21 cellular contexts compared by ENCODE assay signal in genomic region chr6:163872335-163872734, GRCh38.
DNase-seq lines count a peak whose midpoint lies in the region; ATAC-seq and TF ChIP-seq lines count a peak whose summit lies in the region.
"Had no signal": no experiment of that assay in that cellular context is flagged by ENCODE, and none has a peak within 500 bp of the region (broad histone marks: within the 10 kb centered on the region; RNA-seq: fewer than 3 reads in every experiment).

No MANE protein-coding gene starts in this region.

- H2BK5ac ChIP-seq in mesenchymal stem cell (ENCODE audit: low read depth, low read length, poor library complexity, severe bottlenecking), result no peak overlapping the region

- no peak for TF ChIP-seq CTCF in cardiac fibroblast (IDR thresholded peaks at IDR 0.05; ENCODE audit: low read depth, low read length)

- H3K27ac ChIP-seq in mesenchymal stem cell (ENCODE audit: low read length, poor library complexity, severe bottlenecking), result no peak overlapping the region
- H3K27ac ChIP-seq: heart right ventricle, Peyer's patch had no signal

- H3K79me1 ChIP-seq in mesenchymal stem cell (replicated peaks; ENCODE audit: low read length, poor library complexity, severe bottlenecking), result no peaks in the 10 kb centered on the region

- H4K91ac ChIP-seq in mesenchymal stem cell (ENCODE audit: low read length), result no peak overlapping the region

- WGBS in mesenchymal stem cell, result 84% methylated on average over 5 of the region's 6 CpGs

- no peak overlapping the region for H2BK120ac ChIP-seq in mesenchymal stem cell (ENCODE audit: low read depth, low read length)

- no peak overlapping the region for H4K8ac ChIP-seq in mesenchymal stem cell (ENCODE audit: low read length)

- H3K23ac ChIP-seq in mesenchymal stem cell (ENCODE audit: low read length in 2 of 2), result no peak overlapping the region

- H3K4me2 ChIP-seq in mesenchymal stem cell (ENCODE audit: low read length, poor library complexity, severe bottlenecking), result no peak overlapping the region

- H2AK5ac ChIP-seq in mesenchymal stem cell (ENCODE audit: low read length, severe bottlenecking), result no peak overlapping the region

- H2BK12ac ChIP-seq in mesenchymal stem cell (ENCODE audit: low read length in 2 of 2), result no peak overlapping the region

- H2BK15ac ChIP-seq in mesenchymal stem cell (ENCODE audit: low read depth, poor library complexity, severe bottlenecking), result no peak overlapping the region

- no peak overlapping the region for H3K14ac ChIP-seq in mesenchymal stem cell (ENCODE audit: low read length in 2 of 2)

- peak overlapping the region; percentile 38 for H3K9ac ChIP-seq in mesenchymal stem cell (ENCODE audit: low read length)

- H3K4ac ChIP-seq in mesenchymal stem cell (ENCODE audit: low read depth in 1 of 2, low read length in 2 of 2), result no peak overlapping the region

- no peaks in the 10 kb centered on the region for H3K4me1 ChIP-seq in mesenchymal stem cell (ENCODE audit: control insufficient read depth, insufficient read depth, low read depth, low read length)
- H3K4me1 ChIP-seq: heart right ventricle, Peyer's patch had no signal

- no peak overlapping the region for H3K4me3 ChIP-seq in cardiac fibroblast (replicated peaks in 1 of 2; ENCODE audit: low read depth in 2 of 2, low read length in 2 of 2)
- H3K4me3 ChIP-seq in mesenchymal stem cell (ENCODE audit: insufficient read depth in 1 of 2, low read depth in 1 of 2, low read length in 2 of 2), result no peak overlapping the region
- H3K4me3 ChIP-seq: heart right ventricle, Peyer's patch had no signal

- H3K36me3 ChIP-seq in mesenchymal stem cell (ENCODE audit: control insufficient read depth in 1 of 2, insufficient read depth in 2 of 2, low read depth in 1 of 2, low read length in 2 of 2), result no peaks in the 10 kb centered on the region
- H3K36me3 ChIP-seq: heart right ventricle, Peyer's patch had no signal

- no peak overlapping the region for H3K18ac ChIP-seq in mesenchymal stem cell (ENCODE audit: low read depth in 1 of 2, low read length in 2 of 2)

- DNase-seq in AG08396 (ENCODE audit: low spot score) (peak; percentile 41), LHCN-M2 (ENCODE audit: low read depth) (peak; percentile 18), cardiac fibroblast (ENCODE audit: low read depth in 2 of 2) (peak; percentile 77 to 92), mesenchymal stem cell (peak; percentile 14), H4 (ENCODE audit: low spot score) (no peak), NCI-H1048 (lab: John Stamatoyannopoulos, UW) (no peak)
- DNase-seq: activated CD4-positive, alpha-beta memory T cell treated with anti-CD3 and anti-CD28 coated beads for 36 hours; activated naive CD8-positive, alpha-beta T cell treated with anti-CD3 and anti-CD28 coated beads, Interleukin-2, amount 50 U/mL, for 24 hours; activated T-cell treated with anti-CD3 and anti-CD28 coated beads, Interleukin-2, amount 50 U/mL, for 72 hours; Calu3; heart right ventricle; KBM-7; kidney; mesendoderm; NCI-H1417; NCI-H2171; NCI-H82; Peyer's patch; SW 1271 had no signal

- no peak for ATAC-seq in HG03520 (IDR thresholded peaks at IDR 0.05; ENCODE audit: unreplicated experiment)
- ATAC-seq in GM18870 (IDR thresholded peaks at IDR 0.05; ENCODE audit: unreplicated experiment), result no peak
- ATAC-seq: activated naive CD8-positive, alpha-beta T cell treated with anti-CD3 and anti-CD28 coated beads, Interleukin-2, amount 50 U/mL, for 24 hours; activated T-cell treated with anti-CD3 and anti-CD28 coated beads, Interleukin-2, amount 50 U/mL, for 72 hours; heart right ventricle had no signal

- no peak overlapping the region for H2AFZ ChIP-seq in mesenchymal stem cell (ENCODE audit: low read depth, low read length)

- H3K9me3 ChIP-seq in mesenchymal stem cell (ENCODE audit: control insufficient read depth, low read length), result no peaks in the 10 kb centered on the region
- H3K9me3 ChIP-seq: heart right ventricle, Peyer's patch had no signal

- no peaks in the 10 kb centered on the region for H3K27me3 ChIP-seq in mesenchymal stem cell (ENCODE audit: control insufficient read depth in 1 of 2, insufficient read depth in 1 of 2, low read length in 2 of 2)
- H3K27me3 ChIP-seq: heart right ventricle, Peyer's patch had no signal

Comparison
In these comparisons a context has a peak if more than half of its experiments do, and no peak if none do; other contexts are left out.
1. DNase-seq: peak in AG08396 (single experiment), LHCN-M2 (single experiment), cardiac fibroblast (2 of 2) and mesenchymal stem cell (single experiment); none in H4 (single experiment) and NCI-H1048 (single experiment).